Comparison of ENCODE assay signal across 7 cellular contexts in genomic region chr4:55635760-55636621, GRCh38. TPM values are rescaled to one million over a fixed set of nuclear protein-coding genes. Genes with fewer than 3 reads are reported as not detected.
DNase-seq lines count a peak whose midpoint lies in the region; ATAC-seq and TF ChIP-seq lines count a peak whose summit lies in the region.

Gene NMU, minus strand, starts transcription at chr4:55636298. Its CDS starts 106 bp downstream, at chr4:55636192.

- DNase-seq in GM13977 (ENCODE audit: low spot score) (peak; percentile 68), NCI-H460 (ENCODE audit: extremely low read depth, low read depth) (peak; percentile 26), glomerular visceral epithelial cell (ENCODE audit: extremely low spot score) (peak; percentile 42), posterior cingulate gyrus (peak in 7 of 10 donors; percentile 8 to 87 (median 19)), medulla oblongata (ENCODE audit: extremely low spot score) (no peak)
- no peak for DNase-seq in activated T-cell treated with anti-CD3 and anti-CD28 coated beads, Interleukin-2, amount 50 U/mL, for 4 hours

- peaks cover 12% of the 10 kb centered on the region for H3K4me1 Mint-ChIP-seq in activated T-cell treated with anti-CD3 and anti-CD28 coated beads, Interleukin-2, amount 50 U/mL, for 4 hours (ENCODE audit: low read depth)

- H3K4me3 Mint-ChIP-seq in activated T-cell treated with anti-CD3 and anti-CD28 coated beads, Interleukin-2, amount 50 U/mL, for 4 hours, result peak within 1 kb of the TSS; percentile 60

- ATAC-seq in HG02623 (IDR thresholded peaks at IDR 0.05; ENCODE audit: unreplicated experiment), result peak; percentile 66
- ATAC-seq in activated T-cell treated with anti-CD3 and anti-CD28 coated beads, Interleukin-2, amount 50 U/mL, for 4 hours, result peak; percentile 78 to 80

- no peaks in the 10 kb centered on the region for H3K9me3 Mint-ChIP-seq in activated T-cell treated with anti-CD3 and anti-CD28 coated beads, Interleukin-2, amount 50 U/mL, for 4 hours

- H3K36me3 Mint-ChIP-seq in activated T-cell treated with anti-CD3 and anti-CD28 coated beads, Interleukin-2, amount 50 U/mL, for 4 hours (ENCODE audit: insufficient read depth), result no peaks in the 10 kb centered on the region

- TF ChIP-seq CTCF in GM13977 (IDR thresholded peaks at IDR 0.05; ENCODE audit: extremely low read depth, insufficient read depth, missing control alignments), result peak; percentile 42

- intact Hi-C loops in posterior cingulate gyrus (cut with DNase I), result no loop called here

- in situ Hi-C loops in GM13977 (cut with MboI; ENCODE audit: low pct_unique_long_range_greater_than_20kb, low sequenced_read_pairs, unreplicated experiment), result no loop called here

- peaks cover 44% of the 10 kb centered on the region for H3K27me3 Mint-ChIP-seq in activated T-cell treated with anti-CD3 and anti-CD28 coated beads, Interleukin-2, amount 50 U/mL, for 4 hours (ENCODE audit: low read depth)

RNA-seq across cellular contexts. Expression of gene NMU, which starts in this region (rescaled TPM):
- total RNA-seq in NCI-H460 (2014; rRNA removed; shearing (Covaris generic)), result 3.1 and 4.9 TPM in 2 replicates
- polyA plus RNA-seq in NCI-H460 (2014; cell fraction: nucleus; rRNA removed), result 1.6 and 12.3 TPM in 2 replicates
- total RNA-seq in activated T-cell treated with anti-CD3 and anti-CD28 coated beads, Interleukin-2, amount 50 U/mL, for 4 hours, result under 1 TPM; 0.50 to 0.92 (median 0.58) TPM

Comparison
In these comparisons a context has a peak if more than half of its experiments do, and no peak if none do; other contexts are left out.
1. Peak in ATAC-seq in activated T-cell treated with anti-CD3 and anti-CD28 coated beads, Interleukin-2, amount 50 U/mL, for 4 hours; RNA of the gene not detected or under 1 TPM.
2. DNase-seq: peak in GM13977 (single experiment), NCI-H460 (single experiment), glomerular visceral epithelial cell (single experiment) and posterior cingulate gyrus (7 of 10); none in activated T-cell treated with anti-CD3 and anti-CD28 coated beads, Interleukin-2, amount 50 U/mL, for 4 hours (single experiment) and medulla oblongata (single experiment).